Comparison of ENCODE assay signal across 36 cellular contexts in the genomic region with DNA sequence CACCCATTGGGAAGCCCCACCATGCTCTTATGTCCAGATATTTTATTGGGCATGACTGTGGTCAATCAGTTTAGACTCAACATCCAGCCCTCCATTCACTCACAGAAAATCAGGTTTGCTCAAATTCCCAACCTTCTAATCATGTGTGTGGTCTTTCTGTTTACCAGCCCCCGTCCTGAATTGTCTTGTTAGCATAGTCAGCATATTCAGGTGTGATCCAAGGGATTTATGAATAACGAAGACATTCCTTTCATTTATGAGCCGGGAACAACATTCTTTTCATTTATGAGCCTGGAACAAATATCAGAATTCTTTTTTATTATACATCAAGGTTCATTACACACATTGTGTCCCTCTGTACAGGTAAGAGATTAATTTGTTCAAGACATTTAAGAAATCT.
"Had no signal": no experiment of that assay in that cellular context is flagged by ENCODE, and none has a peak within 500 bp of the region (broad histone marks: within the 10 kb centered on the region; RNA-seq: fewer than 3 reads in every experiment).

No MANE protein-coding gene starts in this region.

- H3K27me3 ChIP-seq: MG63 had no signal

- H3K9me3 ChIP-seq: MG63 had no signal

- H3K36me3 ChIP-seq: MG63 had no signal

- DNase-seq: Karpas-422, Kasumi-1, MG63, MM.1S, MV-4-11, NCI-H1048, NCI-H1092, NCI-H1092 treated with DMSO at 0.1 percent for 48 hours, NCI-H1105, NCI-H1105 treated with DMSO at 0.1 percent for 48 hours, NCI-H1417, NCI-H1417 treated with DMSO at 0.1 percent for 48 hours, NCI-H1436, NCI-H1436 treated with DMSO at 0.1 percent for 48 hours, NCI-H146, NCI-H1694, NCI-H1694 treated with DMSO at 0.1 percent for 48 hours, NCI-H187, NCI-H187 treated with DMSO at 0.1 percent for 48 hours, NCI-H1930, NCI-H2029, NCI-H2029 treated with DMSO at 0.1 percent for 48 hours, NCI-H2081, NCI-H2081 treated with DMSO at 0.1 percent for 48 hours, NCI-H2107, NCI-H2171, NCI-H2171 treated with DMSO at 0.1 percent for 48 hours, NCI-H2227 treated with DMSO at 0.1 percent for 48 hours, NCI-H226, NCI-H345, NCI-H446, NCI-H446 treated with DMSO at 0.1 percent for 48 hours, NCI-H510A, NCI-H510A treated with DMSO at 0.1 percent for 48 hours, NCI-H524, NCI-H524 treated with DMSO at 0.1 percent for 48 hours had no signal

- H3K4me3 ChIP-seq: MG63 had no signal
